In the genomic region with DNA sequence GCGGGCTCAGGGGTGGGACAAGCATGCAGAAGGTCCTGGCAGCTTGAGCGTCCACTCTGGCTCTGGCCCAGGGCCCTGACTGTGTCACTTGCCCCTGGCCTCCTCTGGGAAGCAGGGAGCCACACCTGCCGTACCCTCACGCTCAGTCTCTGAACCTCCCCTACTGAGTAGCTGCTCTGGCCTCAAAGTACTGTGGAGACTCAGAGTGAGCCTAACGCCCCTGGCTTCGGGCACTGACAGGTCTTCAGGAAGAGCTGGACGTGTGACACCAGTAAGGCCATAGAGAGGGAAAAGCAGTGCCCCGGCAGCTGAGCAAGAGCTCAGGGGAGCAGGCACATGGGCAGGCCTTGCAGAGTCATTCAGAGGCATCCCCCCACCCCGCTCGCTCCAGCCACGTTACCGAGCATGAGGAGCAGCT, we compare ENCODE assay signal across 25 cellular contexts.
"Had no signal": no experiment of that assay in that cellular context is flagged by ENCODE, and none has a peak within 500 bp of the region (broad histone marks: within the 10 kb centered on the region; RNA-seq: fewer than 3 reads in every experiment).

No MANE protein-coding gene starts in this region.

- H3K4me3 ChIP-seq: adrenal gland, ascending aorta, SK-N-MC, spleen, thoracic aorta had no signal

- H3K36me3 ChIP-seq: adrenal gland, brain microvascular endothelial cell, thoracic aorta had no signal

- H3K27ac Mint-ChIP-seq: activated CD8-positive, alpha-beta T cell treated with anti-CD3 and anti-CD28 coated beads, Interleukin-2, amount 10 ng/mL, durations not matched to agents 7 days and 5 days; activated naive CD4-positive, alpha-beta T cell treated with anti-CD3 and anti-CD28 coated beads, Interleukin-2, amount 50 U/mL, for 24 hours; memory B cell; nephron; T-helper 17 cell; type B pancreatic cell had no signal

- H3K9me3 ChIP-seq: adrenal gland, ascending aorta, spleen, thoracic aorta had no signal

- H3K36me3 Mint-ChIP-seq: activated naive CD4-positive, alpha-beta T cell treated with anti-CD3 and anti-CD28 coated beads, Interleukin-2, amount 50 U/mL, for 24 hours; memory B cell had no signal

- H3K27me3 Mint-ChIP-seq: activated naive CD4-positive, alpha-beta T cell treated with anti-CD3 and anti-CD28 coated beads, Interleukin-2, amount 50 U/mL, for 24 hours; memory B cell; T-helper 17 cell; type B pancreatic cell had no signal

- H3K9me3 Mint-ChIP-seq: activated naive CD4-positive, alpha-beta T cell treated with anti-CD3 and anti-CD28 coated beads, Interleukin-2, amount 50 U/mL, for 24 hours; memory B cell; nephron; type B pancreatic cell had no signal

- ATAC-seq: activated CD8-positive, alpha-beta T cell treated with anti-CD3 and anti-CD28 coated beads, Interleukin-2, amount 10 ng/mL, durations not matched to agents 7 days and 5 days; T-helper 17 cell had no signal

- H3K27me3 ChIP-seq: adrenal gland, ascending aorta, brain microvascular endothelial cell, spleen had no signal

- H3K4me3 Mint-ChIP-seq: activated CD8-positive, alpha-beta T cell treated with anti-CD3 and anti-CD28 coated beads, Interleukin-2, amount 10 ng/mL, durations not matched to agents 7 days and 5 days; activated naive CD4-positive, alpha-beta T cell treated with anti-CD3 and anti-CD28 coated beads, Interleukin-2, amount 50 U/mL, for 24 hours; memory B cell; nephron; T-helper 17 cell; type B pancreatic cell had no signal

- DNase-seq: activated CD4-positive, alpha-beta T cell treated with anti-CD3 and anti-CD28 coated beads, Interleukin-2, amount 50 U/mL, for 1 hour; activated CD4-positive, CD25-positive, alpha-beta regulatory T cell treated with anti-CD3 and anti-CD28 coated beads, Interleukin-2, amount 50 U/mL, for 72 hours; activated CD8-positive, alpha-beta T cell treated with anti-CD3 and anti-CD28 coated beads, Interleukin-2, amount 10 ng/mL, durations not matched to agents 7 days and 5 days; activated gamma-delta T cell treated with Interleukin-2 at 50 U/mL for 16 hours; brain microvascular endothelial cell; caudate nucleus; dermis blood vessel endothelial cell; effector memory CD4-positive, alpha-beta T cell; foreskin melanocyte; glutamatergic neuron; hippocampal formation; occipital lobe; spleen; stimulated activated CD4-positive, alpha-beta T cell treated with anti-CD3 and anti-CD28 coated beads, Interleukin-4, amount 100 ng/mL, for 1 hour; stimulated activated naive CD4-positive, alpha-beta T cell; SW 1271; T-helper 17 cell had no signal

- H3K27ac ChIP-seq: adrenal gland, ascending aorta, brain microvascular endothelial cell, SK-N-MC, spleen, thoracic aorta had no signal

- H3K4me1 Mint-ChIP-seq: activated naive CD4-positive, alpha-beta T cell treated with anti-CD3 and anti-CD28 coated beads, Interleukin-2, amount 50 U/mL, for 24 hours; memory B cell; nephron; T-helper 17 cell had no signal
